ENCODE assay signal across 19 cellular contexts in the genomic region with DNA sequence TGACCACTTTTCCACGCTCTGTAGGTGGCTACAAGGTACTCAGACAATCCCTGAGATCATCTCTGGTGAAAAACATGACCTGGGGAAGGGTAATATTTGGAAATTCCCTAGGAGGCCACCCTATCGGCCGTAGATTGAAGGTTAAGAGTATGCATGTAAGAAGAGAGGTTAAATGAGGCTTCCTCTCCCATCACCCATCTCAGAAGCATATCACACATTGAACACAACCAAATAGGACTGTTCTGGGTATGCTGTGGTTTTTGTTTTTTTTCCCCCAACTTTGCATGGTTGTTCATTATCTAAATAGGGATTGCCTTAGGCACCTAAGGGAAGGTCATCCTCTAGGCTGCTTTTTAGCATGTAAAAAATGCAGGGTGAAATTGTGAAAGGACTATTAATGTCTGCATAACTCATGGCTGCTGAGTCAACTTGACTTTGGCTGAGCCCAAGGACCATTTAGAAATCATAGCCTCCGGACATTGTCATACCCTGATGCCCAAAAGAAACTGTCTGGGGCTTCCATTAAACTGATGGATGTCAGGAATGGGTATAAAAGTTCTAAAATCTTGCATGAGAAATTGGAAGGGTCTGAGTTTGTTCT. TPM values are rescaled to one million over a fixed set of nuclear protein-coding genes. Genes with fewer than 3 reads are reported as not detected.
"Had no signal": no experiment of that assay in that cellular context is flagged by ENCODE, and none has a peak within 500 bp of the region (broad histone marks: within the 10 kb centered on the region; RNA-seq: fewer than 3 reads in every experiment).

No MANE protein-coding gene starts in this region.

- H3K4me1 Mint-ChIP-seq: activated CD4-positive, alpha-beta memory T cell treated with anti-CD3 and anti-CD28 coated beads, Interleukin-2, amount 10 ng/mL, durations not matched to agents 7 days and 5 days; activated naive CD8-positive, alpha-beta T cell treated with anti-CD3 and anti-CD28 coated beads, Interleukin-2, amount 10 ng/mL, durations not matched to agents 7 days and 5 days; memory B cell had no signal

- H3K4me3 ChIP-seq: ascending aorta, gastrocnemius medialis, heart right ventricle, left lung, psoas muscle, thoracic aorta, vagina had no signal

- H3K36me3 Mint-ChIP-seq: activated naive CD8-positive, alpha-beta T cell treated with anti-CD3 and anti-CD28 coated beads, Interleukin-2, amount 10 ng/mL, durations not matched to agents 7 days and 5 days; memory B cell; natural killer cell had no signal

- H3K4me3 Mint-ChIP-seq: activated CD4-positive, alpha-beta memory T cell treated with anti-CD3 and anti-CD28 coated beads, Interleukin-2, amount 10 ng/mL, durations not matched to agents 7 days and 5 days; activated naive CD8-positive, alpha-beta T cell treated with anti-CD3 and anti-CD28 coated beads, Interleukin-2, amount 10 ng/mL, durations not matched to agents 7 days and 5 days; memory B cell; natural killer cell; stimulated activated naive CD8-positive, alpha-beta T cell treated with anti-CD3 and anti-CD28 coated beads, Interleukin-15, amount 100 ng/mL, for 72 hours had no signal

- H3K27ac ChIP-seq: ascending aorta, gastrocnemius medialis, heart right ventricle, left lung, psoas muscle, thoracic aorta, vagina had no signal

- FAIRE-seq: colon, islet of Langerhans had no signal

- DNase-seq: activated CD4-positive, alpha-beta memory T cell treated with anti-CD3 and anti-CD28 coated beads, Interleukin-2, amount 10 ng/mL, durations not matched to agents 7 days and 5 days; activated CD4-positive, CD25-positive, alpha-beta regulatory T cell treated with anti-CD3 and anti-CD28 coated beads, Interleukin-2, amount 50 U/mL, for 72 hours; activated CD8-positive, alpha-beta memory T cell treated with anti-CD3 and anti-CD28 coated beads, Interleukin-2, amount 50 U/mL, for 4 hours; activated naive CD8-positive, alpha-beta T cell treated with anti-CD3 and anti-CD28 coated beads, Interleukin-2, amount 10 ng/mL, durations not matched to agents 7 days and 5 days; gastrocnemius medialis; heart right ventricle; left lung; natural killer cell; nucleus accumbens; psoas muscle; stimulated activated CD4-positive, alpha-beta T cell treated with anti-CD3 and anti-CD28 coated beads, Interleukin-4, amount 100 ng/mL, for 1 hour; stimulated activated CD8-positive, alpha-beta memory T cell treated with anti-CD3 and anti-CD28 coated beads, Interleukin-4, amount 100 ng/mL, for 48 hours; stimulated activated naive CD8-positive, alpha-beta T cell treated with anti-CD3 and anti-CD28 coated beads, Interleukin-15, amount 100 ng/mL, for 72 hours had no signal

- ATAC-seq: gastrocnemius medialis; heart right ventricle; left lung; natural killer cell; psoas muscle; stimulated activated naive CD8-positive, alpha-beta T cell treated with anti-CD3 and anti-CD28 coated beads, Interleukin-15, amount 100 ng/mL, for 72 hours had no signal

- H3K27ac Mint-ChIP-seq: activated CD4-positive, alpha-beta memory T cell treated with anti-CD3 and anti-CD28 coated beads, Interleukin-2, amount 10 ng/mL, durations not matched to agents 7 days and 5 days; activated naive CD8-positive, alpha-beta T cell treated with anti-CD3 and anti-CD28 coated beads, Interleukin-2, amount 10 ng/mL, durations not matched to agents 7 days and 5 days; memory B cell; natural killer cell; stimulated activated naive CD8-positive, alpha-beta T cell treated with anti-CD3 and anti-CD28 coated beads, Interleukin-15, amount 100 ng/mL, for 72 hours had no signal

- H3K4me1 ChIP-seq: ascending aorta, gastrocnemius medialis, left lung, psoas muscle, vagina had no signal

- H3K9me3 Mint-ChIP-seq: activated naive CD8-positive, alpha-beta T cell treated with anti-CD3 and anti-CD28 coated beads, Interleukin-2, amount 10 ng/mL, durations not matched to agents 7 days and 5 days had no signal

- H3K9me3 ChIP-seq: ascending aorta, gastrocnemius medialis, left lung, psoas muscle, thoracic aorta, vagina had no signal

- H3K36me3 ChIP-seq: ascending aorta, gastrocnemius medialis, heart right ventricle, left lung, thoracic aorta, vagina had no signal

- H3K27me3 ChIP-seq: ascending aorta, gastrocnemius medialis, left lung, vagina had no signal

RNA-seq across cellular contexts. Expression of gene ST8SIA6, which starts 24.7 kb away (rescaled TPM):
- total RNA-seq: ascending aorta had no signal
